8 cellular contexts compared by ENCODE assay signal in the genomic region with DNA sequence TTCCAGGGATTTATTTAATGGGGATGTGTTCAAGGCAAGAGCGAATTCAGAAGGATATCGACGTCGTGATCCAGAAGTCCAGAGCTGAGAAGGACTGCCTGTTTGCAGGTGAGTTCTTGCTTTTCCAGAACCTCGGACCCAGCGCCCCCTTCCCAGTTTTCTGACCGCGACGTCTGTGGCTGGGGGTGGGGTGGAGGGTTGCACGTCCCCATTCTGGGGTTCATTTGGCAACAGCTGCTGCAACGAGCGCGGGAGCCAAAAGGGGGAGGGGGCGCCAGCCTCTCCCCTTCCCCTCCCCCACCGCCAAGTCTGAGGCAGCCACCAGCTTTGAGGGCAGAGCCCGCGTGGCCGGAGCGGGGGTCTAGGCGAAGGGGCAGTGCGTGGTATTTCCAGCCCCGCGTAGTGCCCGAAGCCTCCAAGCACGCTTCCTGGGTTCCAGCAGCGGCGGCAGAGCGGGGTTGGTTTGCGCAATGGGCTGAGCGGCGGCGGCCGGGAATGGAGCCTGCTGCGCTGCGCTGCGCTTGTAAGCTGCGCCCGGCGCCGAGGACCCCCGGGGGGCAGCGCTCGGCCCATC. TPM values are rescaled to one million over a fixed set of nuclear protein-coding genes. Genes with fewer than 3 reads are reported as not detected.
DNase-seq lines count a peak whose midpoint lies in the region; ATAC-seq and TF ChIP-seq lines count a peak whose summit lies in the region.

No MANE protein-coding gene starts in this region.

- H3K27me3 Mint-ChIP-seq in activated CD4-positive, alpha-beta T cell treated with anti-CD3 and anti-CD28 coated beads for 36 hours = no peaks in the 10 kb centered on the region
- H3K27me3 Mint-ChIP-seq in neural progenitor cell (ENCODE audit: insufficient read depth, low read depth) = peaks cover 5% of the 10 kb centered on the region

- H3K4me3 ChIP-seq in fibroblast of villous mesenchyme (ENCODE audit: low read depth, low read length) = peak overlapping the region; percentile 91
- H3K4me3 ChIP-seq in neural progenitor cell = peak overlapping the region; percentile 92

- peaks cover 33% of the 10 kb centered on the region for H3K4me1 Mint-ChIP-seq in activated CD4-positive, alpha-beta T cell treated with anti-CD3 and anti-CD28 coated beads for 36 hours
- peaks cover 26% of the 10 kb centered on the region for H3K4me1 Mint-ChIP-seq in neural progenitor cell

- ATAC-seq in activated CD4-positive, alpha-beta T cell treated with anti-CD3 and anti-CD28 coated beads for 36 hours = peak; percentile 38
- ATAC-seq in HG02642 (IDR thresholded peaks at IDR 0.05; ENCODE audit: poor library complexity, unreplicated experiment) = peak; percentile 49

- peak overlapping the region; percentile 99 for H3K27ac Mint-ChIP-seq in activated CD4-positive, alpha-beta T cell treated with anti-CD3 and anti-CD28 coated beads for 36 hours
- peak overlapping the region; percentile 87 for H3K27ac Mint-ChIP-seq in neural progenitor cell

- H3F3A ChIP-seq in neural progenitor cell (ENCODE audit: low read depth) = peaks cover 18% of the 10 kb centered on the region

- peak overlapping the region; percentile 92 for H3K4me2 ChIP-seq in neural progenitor cell

- H3K9me3 ChIP-seq in neural progenitor cell (ENCODE audit: low read depth) = no peaks in the 10 kb centered on the region

- peak overlapping the region; percentile 85 for H3K4me3 Mint-ChIP-seq in activated CD4-positive, alpha-beta T cell treated with anti-CD3 and anti-CD28 coated beads for 36 hours
- H3K4me3 Mint-ChIP-seq in neural progenitor cell = peak overlapping the region; percentile 100

- H2AFZ ChIP-seq in neural progenitor cell (replicated peaks) = peak overlapping the region; percentile 87

- peak overlapping the region; percentile 76 for H3K27ac ChIP-seq in neural progenitor cell

- no peaks in the 10 kb centered on the region for H3K36me3 ChIP-seq in neural progenitor cell

- peaks cover 26% of the 10 kb centered on the region for H3K4me1 ChIP-seq in neural progenitor cell

- peak overlapping the region; percentile 81 for H3K9ac ChIP-seq in neural progenitor cell

- H3K79me2 ChIP-seq in neural progenitor cell (ENCODE audit: low read depth) = peaks cover 47% of the 10 kb centered on the region

- intact Hi-C loops in activated CD4-positive, alpha-beta T cell treated with anti-CD3 and anti-CD28 coated beads for 36 hours (cut with DNase I, micrococcal nuclease) = loop anchor here (1.0 to 5.0 kb wide), 3 partner anchors 44 to 225 kb away; a partner anchor contains a TSS

- no peaks in the 10 kb centered on the region for H3K9me3 Mint-ChIP-seq in activated CD4-positive, alpha-beta T cell treated with anti-CD3 and anti-CD28 coated beads for 36 hours (ENCODE audit: low read depth)
- no peaks in the 10 kb centered on the region for H3K9me3 Mint-ChIP-seq in neural progenitor cell

- peak; percentile 71 for DNase-seq in activated CD4-positive, alpha-beta T cell treated with anti-CD3 and anti-CD28 coated beads for 36 hours
- no peak for DNase-seq in activated CD4-positive, alpha-beta T cell treated with anti-CD3 and anti-CD28 coated beads for 1 hour
- DNase-seq in NCI-H128 (lab: John Stamatoyannopoulos, UW; ENCODE audit: unreplicated experiment) = peak; percentile 51
- DNase-seq in activated T-cell treated with anti-CD3 and anti-CD28 coated beads for 48 hours (ENCODE audit: low read depth) = peak; percentile 54
- peak; percentile 67 for DNase-seq in fibroblast of villous mesenchyme (ENCODE audit: low read depth)
- peak; percentile 82 for DNase-seq in neural progenitor cell (ENCODE audit: low spot score)
- no peak for DNase-seq in cerebellar cortex (ENCODE audit: low spot score)

- CTCF ChIA-PET in activated CD4-positive, alpha-beta T cell treated with anti-CD3 and anti-CD28 coated beads for 36 hours (lab: Charles Lee) = interaction anchor here (0.9 kb wide), 1 partner anchor 81 kb away, joined by 3 read pairs; no protein-coding TSS in a partner anchor

- no peak for TF ChIP-seq CTCF in fibroblast of villous mesenchyme (IDR thresholded peaks at IDR 0.05; ENCODE audit: insufficient read depth, low read depth, low read length)
- peak; percentile 3 for TF ChIP-seq CTCF in neural progenitor cell (IDR thresholded peaks at IDR 0.05)

- H4K20me1 ChIP-seq in neural progenitor cell (ENCODE audit: low read depth) = peaks cover 24% of the 10 kb centered on the region

- POLR2A ChIA-PET in activated CD4-positive, alpha-beta T cell treated with anti-CD3 and anti-CD28 coated beads for 36 hours (lab: Charles Lee) = interaction anchor here (0.6 to 1.2 kb wide), 4 partner anchors 40 to 226 kb away, joined by 3 to 6 read pairs (median 4); a partner anchor contains a TSS

- H3K27me3 ChIP-seq in neural progenitor cell = peaks cover 7% of the 10 kb centered on the region

- peaks cover 3% of the 10 kb centered on the region for H3K36me3 Mint-ChIP-seq in activated CD4-positive, alpha-beta T cell treated with anti-CD3 and anti-CD28 coated beads for 36 hours (ENCODE audit: low read depth)
- H3K36me3 Mint-ChIP-seq in neural progenitor cell = no peaks in the 10 kb centered on the region

RNA-seq across cellular contexts. Expression of a gene that starts 0.7 kb away (rescaled TPM):
- 10 to 100 TPM; 31.7 to 38.8 TPM for total RNA-seq in activated CD4-positive, alpha-beta T cell treated with anti-CD3 and anti-CD28 coated beads for 36 hours
- total RNA-seq in fibroblast of villous mesenchyme (11.3 and 12.5 TPM in 2 replicates), neural progenitor cell (ENCODE audit: low replicate concordance) (32.2 and 38.9 TPM in 2 replicates)

Comparison
In these comparisons a context has a peak if more than half of its experiments do, and no peak if none do; other contexts are left out.
1. DNase-seq: peak in activated CD4-positive, alpha-beta T cell treated with anti-CD3 and anti-CD28 coated beads for 36 hours (single experiment), NCI-H128 (single experiment), activated T-cell treated with anti-CD3 and anti-CD28 coated beads for 48 hours (single experiment), fibroblast of villous mesenchyme (single experiment) and neural progenitor cell (single experiment); none in activated CD4-positive, alpha-beta T cell treated with anti-CD3 and anti-CD28 coated beads for 1 hour (single experiment) and cerebellar cortex (single experiment).